In the genomic region with DNA sequence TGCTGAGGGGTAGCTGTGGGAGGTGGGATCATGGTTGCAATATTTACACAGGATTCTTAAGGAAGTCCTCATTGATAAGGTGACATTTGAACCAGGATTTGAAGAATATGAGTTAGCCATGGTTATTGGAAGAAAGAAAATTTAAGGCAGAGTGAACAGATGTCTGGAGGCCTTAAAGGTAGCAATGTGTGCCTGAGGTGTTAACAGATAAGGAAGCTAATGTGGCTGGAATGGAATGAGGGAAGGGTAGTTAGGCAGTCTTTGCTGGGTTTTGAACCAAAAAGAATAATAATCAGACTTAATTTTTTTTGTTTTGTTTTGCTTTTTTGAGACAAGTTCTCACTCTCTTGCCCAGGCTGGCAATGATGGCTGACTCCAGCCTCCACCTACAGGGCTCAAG, we compare ENCODE assay signal across 28 cellular contexts.
"Had no signal": no experiment of that assay in that cellular context is flagged by ENCODE, and none has a peak within 500 bp of the region (broad histone marks: within the 10 kb centered on the region; RNA-seq: fewer than 3 reads in every experiment).

No MANE protein-coding gene starts in this region.

- H3K4me1 ChIP-seq: left ventricle myocardium inferior, pancreas, prostate gland, testis, thyroid gland, uterus had no signal

- FAIRE-seq: pancreas had no signal

- H3K9me3 ChIP-seq: left ventricle myocardium inferior, pancreas, prostate gland, stomach, testis, thyroid gland, uterus had no signal

- H3K4me3 ChIP-seq: hepatocyte, left ventricle myocardium inferior, lung, pancreas, prostate gland, skin epidermis, stomach, testis, thyroid gland, uterus had no signal

- H3K27me3 Mint-ChIP-seq: stimulated activated naive B cell treated with anti-CD40 and anti-IgM and Interleukin-4, amounts not matched to agents 10 μg/mL and 1 μg/mL and 100 μg/mL, for 72 hours; type B pancreatic cell had no signal

- H3K4me1 Mint-ChIP-seq: mesothelial cell of epicardium, naive B cell, neural crest cell had no signal

- H3K36me3 Mint-ChIP-seq: mesothelial cell of epicardium; naive B cell; stimulated activated naive B cell treated with anti-CD40 and anti-IgM and Interleukin-4, amounts not matched to agents 10 μg/mL and 1 μg/mL and 100 μg/mL, for 72 hours; type B pancreatic cell had no signal

- H3K27ac Mint-ChIP-seq: mesothelial cell of epicardium; nephron; stimulated activated naive B cell treated with anti-CD40 and anti-IgM and Interleukin-4, amounts not matched to agents 10 μg/mL and 1 μg/mL and 100 μg/mL, for 72 hours; type B pancreatic cell had no signal

- ATAC-seq: pancreas; right cardiac atrium; sciatic nerve; stimulated activated naive B cell treated with anti-CD40 and anti-IgM and Interleukin-4, amounts not matched to agents 10 μg/mL and 1 μg/mL and 100 μg/mL, for 72 hours had no signal

- H2AFZ ChIP-seq: hepatocyte had no signal

- H3K9me3 Mint-ChIP-seq: mesothelial cell of epicardium; naive B cell; neural crest cell; stimulated activated naive B cell treated with anti-CD40 and anti-IgM and Interleukin-4, amounts not matched to agents 10 μg/mL and 1 μg/mL and 100 μg/mL, for 72 hours; type B pancreatic cell had no signal

- DNase-seq: islet precursor cell; left ventricle myocardium inferior; mesendoderm; naive B cell; nucleus accumbens; pancreas; posterior cingulate gyrus; retina; right cardiac atrium; stimulated activated CD4-positive, alpha-beta T cell treated with anti-CD3 and anti-CD28 coated beads, Interleukin-12 subunit alpha, Interleukin-12 subunit beta, amount 100 ng/mL, for 4 hours; stimulated activated CD4-positive, alpha-beta T cell treated with anti-CD3 and anti-CD28 coated beads, Interleukin-15, amount 100 ng/mL, for 24 hours; stimulated activated CD4-positive, alpha-beta T cell treated with anti-CD3 and anti-CD28 coated beads, Interleukin-2, amount 100 ng/mL, for 24 hours; stimulated activated CD4-positive, alpha-beta T cell treated with anti-CD3 and anti-CD28 coated beads, Interleukin-4, amount 100 ng/mL, for 1 hour; stimulated activated naive B cell treated with anti-CD40 and anti-IgM and Interleukin-4, amounts not matched to agents 10 μg/mL and 1 μg/mL and 100 μg/mL, for 72 hours; stimulated activated naive CD8-positive, alpha-beta T cell treated with anti-CD3 and anti-CD28 coated beads, Interleukin-15, Interleukin-2, amounts not matched to agents 100 U/mL and 50 U/mL, for 24 hours; stomach; testis; thyroid gland; uterus had no signal

- H3K36me3 ChIP-seq: left ventricle myocardium inferior, pancreas, prostate gland, stomach, thyroid gland, uterus had no signal

- H3K4me2 ChIP-seq: hepatocyte had no signal

- H3K27ac ChIP-seq: hepatocyte, left ventricle myocardium inferior, pancreas, prostate gland, skin epidermis, stomach, testis, thyroid gland, uterus had no signal

- H3K79me2 ChIP-seq: hepatocyte had no signal

- H3K4me3 Mint-ChIP-seq: mesothelial cell of epicardium; naive B cell; nephron; neural crest cell; stimulated activated naive B cell treated with anti-CD40 and anti-IgM and Interleukin-4, amounts not matched to agents 10 μg/mL and 1 μg/mL and 100 μg/mL, for 72 hours; type B pancreatic cell had no signal

- H3K27me3 ChIP-seq: hepatocyte, pancreas, stomach, testis, thyroid gland, uterus had no signal
